Comparison of ENCODE assay signal across 16 cellular contexts in the genomic region with DNA sequence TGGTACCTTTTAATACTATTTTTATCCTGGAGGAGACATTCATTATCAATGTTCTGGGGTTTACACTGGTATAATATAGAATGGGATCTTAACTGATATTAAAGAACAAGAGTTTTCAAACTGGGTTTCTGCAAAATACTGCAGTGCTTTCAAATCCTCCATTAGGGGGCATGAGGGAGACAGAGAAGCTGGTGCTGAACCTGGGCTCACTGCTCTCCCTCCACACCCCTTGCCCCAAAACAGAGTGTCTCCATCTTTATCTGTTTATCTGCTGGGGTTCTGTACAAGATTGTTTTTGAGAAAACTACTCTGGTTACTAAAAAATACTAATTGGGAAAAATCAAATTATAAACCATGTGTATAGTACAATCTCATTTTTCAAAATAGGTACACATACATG. TPM values are rescaled to one million over a fixed set of nuclear protein-coding genes. Genes with fewer than 3 reads are reported as not detected.
DNase-seq lines count a peak whose midpoint lies in the region; ATAC-seq and TF ChIP-seq lines count a peak whose summit lies in the region.
"Had no signal": no experiment of that assay in that cellular context is flagged by ENCODE, and none has a peak within 500 bp of the region (broad histone marks: within the 10 kb centered on the region; RNA-seq: fewer than 3 reads in every experiment).

No MANE protein-coding gene starts in this region.

- peaks cover 9% of the 10 kb centered on the region for H3K4me1 ChIP-seq in left ventricle myocardium inferior
- no peaks in the 10 kb centered on the region for H3K4me1 ChIP-seq in NT2/D1 (ENCODE audit: insufficient read depth, insufficient read length)

- H3K36me3 ChIP-seq in left ventricle myocardium inferior: no peaks in the 10 kb centered on the region
- H3K36me3 ChIP-seq in NT2/D1 (ENCODE audit: insufficient read depth, insufficient read length, low read length): no peaks in the 10 kb centered on the region
- H3K36me3 ChIP-seq: stomach had no signal

- ATAC-seq in Right ventricle myocardium inferior (no peak), HG03469 (IDR thresholded peaks at IDR 0.05; ENCODE audit: unreplicated experiment) (no peak)
- ATAC-seq: activated T-helper 17 cell treated with anti-CD3 and anti-CD28 coated beads, Interleukin-2, amount 50 U/mL, for 72 hours; left colon had no signal

- no peak overlapping the region for H3K9ac ChIP-seq in NT2/D1 (ENCODE audit: insufficient read length, low read depth)

- H3K4me3 ChIP-seq in left ventricle myocardium inferior (no peak overlapping the region), NT2/D1 (ENCODE audit: insufficient read length, low read depth) (no peak overlapping the region), fibroblast of mammary gland (ENCODE audit: control insufficient read depth, low read depth, low read length) (no peak overlapping the region)
- H3K4me3 ChIP-seq: skin epidermis, stomach had no signal

- DNase-seq in left ventricle myocardium inferior: no peak
- DNase-seq in Right ventricle myocardium inferior (ENCODE audit: missing footprints): no peak
- DNase-seq in NT2/D1 (ENCODE audit: low read depth, low spot score): peak; percentile 27
- peak; percentile 30 for DNase-seq in fibroblast of mammary gland (ENCODE audit: low read depth)
- no peak for DNase-seq in NCI-H2029 (lab: John Stamatoyannopoulos, UW)
- no peak for DNase-seq in T1000 (lab: John Stamatoyannopoulos, UW)
- DNase-seq in RPMI8226: no peak
- DNase-seq: CD8-positive, alpha-beta memory T cell; effector CD8-positive, alpha-beta T cell; left colon; NCI-H1436 treated with DMSO at 0.1 percent for 48 hours; stomach had no signal

- intact Hi-C loops in left ventricle myocardium inferior (cut with micrococcal nuclease): no loop called here
- intact Hi-C loops in Right ventricle myocardium inferior (cut with DNase I): loop anchor here (10.0 kb wide), 2 partner anchors 91 to 361 kb away; no protein-coding TSS in a partner anchor

- no peak overlapping the region for H3K27ac ChIP-seq in left ventricle myocardium inferior (replicated peaks)
- H3K27ac ChIP-seq: skin epidermis, stomach had no signal

- H3K27me3 ChIP-seq in left ventricle myocardium inferior (ENCODE audit: low read depth) (no peaks in the 10 kb centered on the region), NT2/D1 (ENCODE audit: insufficient read depth, insufficient read length) (no peaks in the 10 kb centered on the region)
- H3K27me3 ChIP-seq: stomach had no signal

- H3K9me3 ChIP-seq in left ventricle myocardium inferior (replicated peaks) (no peaks in the 10 kb centered on the region), NT2/D1 (ENCODE audit: insufficient read depth, low read length) (no peaks in the 10 kb centered on the region)
- H3K9me3 ChIP-seq: stomach had no signal

- TF ChIP-seq CTCF in left ventricle myocardium inferior (IDR thresholded peaks at IDR 0.05; ENCODE audit: borderline replicate concordance): peak; percentile 49
- peak; percentile 60 for TF ChIP-seq CTCF in fibroblast of mammary gland (conservative IDR thresholded peaks at IDR 0.05; ENCODE audit: control insufficient read depth, insufficient read depth, low read depth, low read length)

RNA-seq across cellular contexts. Expression of gene CADPS, which starts 41.7 kb away (rescaled TPM):
- 25.0 TPM for total RNA-seq in left ventricle myocardium inferior
- total RNA-seq in Right ventricle myocardium inferior: 10.4 TPM
- total RNA-seq: activated T-helper 17 cell treated with anti-CD3 and anti-CD28 coated beads, Interleukin-2, amount 50 U/mL, for 72 hours; CD8-positive, alpha-beta memory T cell; T-helper 2 cell treated with Interferon-gamma antibody and Interleukin-4, amounts not matched to agents 100 ng/mL and 5 ng/mL, for 36 hours had no signal

Comparison
In these comparisons a context has a peak if more than half of its experiments do, and no peak if none do; other contexts are left out.
1. DNase-seq: peak in NT2/D1 (single experiment) and fibroblast of mammary gland (single experiment); none in left ventricle myocardium inferior (single experiment), Right ventricle myocardium inferior (single experiment), NCI-H2029 (single experiment), T1000 (single experiment) and RPMI8226 (single experiment).